In the genomic region with DNA sequence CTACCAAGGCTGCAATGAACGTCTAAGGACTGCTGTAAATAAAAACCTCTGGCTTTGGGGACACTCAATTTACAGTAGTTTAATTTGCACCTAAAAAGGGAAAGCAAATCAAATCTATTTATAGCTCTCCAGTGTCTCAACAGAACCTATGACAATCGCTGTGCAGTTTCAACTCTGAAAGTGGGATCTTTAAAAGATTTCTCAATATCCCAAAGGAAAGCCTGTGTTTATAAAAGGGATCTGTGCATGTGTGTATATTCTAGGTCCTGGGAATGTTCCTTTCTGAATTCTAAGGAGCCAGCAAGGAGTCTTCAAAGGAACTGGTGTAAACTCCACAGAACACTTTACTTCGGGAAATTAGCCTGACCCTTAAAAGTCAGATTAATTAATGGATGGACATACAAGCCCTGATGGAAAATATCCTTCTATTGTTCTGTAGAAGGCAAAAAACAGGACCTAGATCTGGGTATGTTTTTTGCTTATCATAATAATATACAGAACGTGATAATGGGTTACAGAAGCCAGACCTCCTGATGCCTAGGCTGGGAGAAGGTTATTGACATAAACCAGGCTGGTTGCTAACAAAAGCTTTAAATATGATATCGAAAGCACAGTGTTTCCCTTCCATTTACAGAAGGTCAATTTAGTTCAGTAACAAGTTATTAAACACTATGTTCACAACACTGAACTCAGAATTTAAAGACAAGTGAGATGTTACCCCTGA, we compare ENCODE assay signal across 17 cellular contexts. TPM values are rescaled to one million over a fixed set of nuclear protein-coding genes. Genes with fewer than 3 reads are reported as not detected.
DNase-seq lines count a peak whose midpoint lies in the region; ATAC-seq and TF ChIP-seq lines count a peak whose summit lies in the region.
"Had no signal": no experiment of that assay in that cellular context is flagged by ENCODE, and none has a peak within 500 bp of the region (broad histone marks: within the 10 kb centered on the region; RNA-seq: fewer than 3 reads in every experiment).

No MANE protein-coding gene starts in this region.

- H3K9ac ChIP-seq in mesenchymal stem cell (ENCODE audit: low read length), result peak overlapping the region; percentile 56
- H3K9ac ChIP-seq: BLaER1 treated with 17β-estradiol and CSF1 and Interleukin-3, amounts not matched to agents 10 nM and 100 nM; neural progenitor cell had no signal

- H3K4me3 Mint-ChIP-seq in HFFc6, result peak overlapping the region; percentile 61
- H3K4me3 Mint-ChIP-seq: neural progenitor cell had no signal

- H3K4me1 ChIP-seq in mesenchymal stem cell (ENCODE audit: control insufficient read depth, insufficient read depth, low read depth, low read length) (peaks cover 7% of the 10 kb centered on the region), tibial artery (peaks cover 0 to 54% (median 13%) of the 10 kb centered on the region in 4 donors)
- H3K4me1 ChIP-seq: right lobe of liver had no signal

- H3K27ac ChIP-seq in brain microvascular endothelial cell (peak overlapping the region; percentile 18), mesenchymal stem cell (ENCODE audit: low read length, poor library complexity, severe bottlenecking) (no peak overlapping the region), tibial artery (peak overlapping the region; percentile 71 to 76)
- H3K27ac ChIP-seq: BLaER1 treated with 17β-estradiol and CSF1 and Interleukin-3, amounts not matched to agents 10 nM and 100 nM; neural progenitor cell; right lobe of liver had no signal

- H3K14ac ChIP-seq in mesenchymal stem cell (ENCODE audit: low read length in 2 of 2), result no peak overlapping the region

- no peak overlapping the region for H3K4ac ChIP-seq in mesenchymal stem cell (ENCODE audit: low read depth in 1 of 2, low read length in 2 of 2)

- DNase-seq in HFFc6 (no peak), brain microvascular endothelial cell (no peak), mesenchymal stem cell (peak; percentile 88), tibial artery (no peak), omental fat pad (ENCODE audit: low spot score) (no peak), NCI-H1694 (lab: John Stamatoyannopoulos, UW) (no peak), AG20443 (ENCODE audit: low spot score) (no peak)
- DNase-seq: activated CD4-positive, alpha-beta T cell treated with anti-CD3 and anti-CD28 coated beads for 4 hours; activated CD8-positive, alpha-beta memory T cell treated with anti-CD3 and anti-CD28 coated beads, Interleukin-2, amount 50 U/mL, for 4 hours; activated naive CD4-positive, alpha-beta T cell; hypothalamus; mesendoderm; NCI-H1105 treated with DMSO at 0.1 percent for 48 hours; NCI-H526; right lobe of liver had no signal

- H3K36me3 Mint-ChIP-seq in HFFc6 (ENCODE audit: low read depth), result peaks cover 59% of the 10 kb centered on the region

- no peak overlapping the region for H2BK5ac ChIP-seq in mesenchymal stem cell (ENCODE audit: low read depth, low read length, poor library complexity, severe bottlenecking)

- H3K27me3 Mint-ChIP-seq in HFFc6 (ENCODE audit: insufficient read depth), result peaks cover 12% of the 10 kb centered on the region

- H2AFZ ChIP-seq in mesenchymal stem cell (ENCODE audit: low read depth, low read length), result no peak overlapping the region
- H2AFZ ChIP-seq: neural progenitor cell had no signal

- no peak overlapping the region for H2BK12ac ChIP-seq in mesenchymal stem cell (ENCODE audit: low read length in 2 of 2)

- peaks cover 8% of the 10 kb centered on the region for H3K9me3 ChIP-seq in mesenchymal stem cell (ENCODE audit: control insufficient read depth, low read length)
- peaks cover 0 to 6% (median 0%) of the 10 kb centered on the region in 3 donors for H3K9me3 ChIP-seq in tibial artery
- H3K9me3 ChIP-seq: right lobe of liver had no signal

- TF ChIP-seq CTCF in HFFc6 (IDR thresholded peaks at IDR 0.05) (no peak), brain microvascular endothelial cell (IDR thresholded peaks at IDR 0.05; ENCODE audit: low read depth, low read length, missing control alignments) (no peak), tibial artery (IDR thresholded peaks at IDR 0.05) (no peak), omental fat pad (IDR thresholded peaks at IDR 0.05) (no peak)

- H4K91ac ChIP-seq in mesenchymal stem cell (ENCODE audit: low read length), result no peak overlapping the region

- H3K4me2 ChIP-seq in mesenchymal stem cell (ENCODE audit: low read length, poor library complexity, severe bottlenecking), result no peak overlapping the region
- H3K4me2 ChIP-seq: neural progenitor cell had no signal

- in situ Hi-C loops in brain microvascular endothelial cell (cut with HindIII; ENCODE audit: low pct_ligation_motif_present, low sequenced_read_pairs), result no loop called here

- H3K18ac ChIP-seq in mesenchymal stem cell (ENCODE audit: low read depth in 1 of 2, low read length in 2 of 2), result peak overlapping the region in 1 of 2 experiments; percentile 34

- peaks cover 20% of the 10 kb centered on the region for H3K9me3 Mint-ChIP-seq in HFFc6

- H3K4me3 ChIP-seq in brain microvascular endothelial cell (ENCODE audit: low read depth, low read length) (no peak overlapping the region), mesenchymal stem cell (ENCODE audit: insufficient read depth in 1 of 2, low read depth in 1 of 2, low read length in 2 of 2) (peak overlapping the region in 1 of 2 experiments; percentile 60), tibial artery (peak overlapping the region; percentile 9 to 20)
- H3K4me3 ChIP-seq: BLaER1 treated with 17β-estradiol and CSF1 and Interleukin-3, amounts not matched to agents 10 nM and 100 nM; neural progenitor cell; right lobe of liver had no signal

- peaks cover 91% of the 10 kb centered on the region for H3K4me1 Mint-ChIP-seq in HFFc6 (ENCODE audit: low read depth)

- H3K27ac Mint-ChIP-seq in HFFc6, result peak overlapping the region; percentile 74
- H3K27ac Mint-ChIP-seq: neural progenitor cell had no signal

- H3K23ac ChIP-seq in mesenchymal stem cell (ENCODE audit: low read length in 2 of 2), result no peak overlapping the region

- peak overlapping the region; percentile 62 for H2AK5ac ChIP-seq in mesenchymal stem cell (ENCODE audit: low read length, severe bottlenecking)

- intact Hi-C loops in tibial artery (cut with DNase I; ENCODE audit: low total_unique reads), result no loop called here

- H3K27me3 ChIP-seq in brain microvascular endothelial cell (replicated peaks), result no peaks in the 10 kb centered on the region
- H3K27me3 ChIP-seq in mesenchymal stem cell (ENCODE audit: control insufficient read depth in 1 of 2, insufficient read depth in 1 of 2, low read length in 2 of 2), result no peaks in the 10 kb centered on the region
- no peaks in the 10 kb centered on the region for H3K27me3 ChIP-seq in tibial artery
- H3K27me3 ChIP-seq: BLaER1 treated with 17β-estradiol and CSF1 and Interleukin-3, amounts not matched to agents 10 nM and 100 nM; neural progenitor cell; right lobe of liver had no signal

- no peak for ATAC-seq in omental fat pad (ENCODE audit: low FRiP score)
- ATAC-seq: right lobe of liver had no signal

- no peaks in the 10 kb centered on the region for H3K36me3 ChIP-seq in brain microvascular endothelial cell (replicated peaks)
- H3K36me3 ChIP-seq in mesenchymal stem cell (ENCODE audit: control insufficient read depth in 1 of 2, insufficient read depth in 2 of 2, low read depth in 1 of 2, low read length in 2 of 2), result peaks cover 0 to 3% of the 10 kb centered on the region in 2 experiments
- no peaks in the 10 kb centered on the region for H3K36me3 ChIP-seq in tibial artery
- H3K36me3 ChIP-seq: neural progenitor cell, right lobe of liver had no signal

- WGBS in mesenchymal stem cell, result 59% methylated on average over 3 of the region's 5 CpGs

- H4K8ac ChIP-seq in mesenchymal stem cell (ENCODE audit: low read length), result no peak overlapping the region

- peaks cover 9% of the 10 kb centered on the region for H3K79me1 ChIP-seq in mesenchymal stem cell (replicated peaks; ENCODE audit: low read length, poor library complexity, severe bottlenecking)

- no peak overlapping the region for H2BK15ac ChIP-seq in mesenchymal stem cell (ENCODE audit: low read depth, poor library complexity, severe bottlenecking)

- no peak overlapping the region for H2BK120ac ChIP-seq in mesenchymal stem cell (ENCODE audit: low read depth, low read length)

RNA-seq across cellular contexts. Expression of a gene that starts 53.2 kb away (rescaled TPM):
- 100 to 1,000 TPM in 5 of 6 experiments, 10 to 100 TPM in 1; 99.7 to 116 (median 107) TPM for total RNA-seq in HFFc6 (2021; fragmentation: NEBNext Ultra II Directional; extraction: Animal tissue kit (Norgen Biotek cat#: 25700))
- 19.0 TPM for polyA plus RNA-seq in mesenchymal stem cell (2013, experiment 1 of 2)
- 19.1 TPM for polyA plus RNA-seq in mesenchymal stem cell (2013, experiment 2 of 2)
- 10 to 100 TPM; 24.6 to 35.5 (median 26.9) TPM for total RNA-seq in omental fat pad
